ENCODE assay signal across 25 cellular contexts in the genomic region with DNA sequence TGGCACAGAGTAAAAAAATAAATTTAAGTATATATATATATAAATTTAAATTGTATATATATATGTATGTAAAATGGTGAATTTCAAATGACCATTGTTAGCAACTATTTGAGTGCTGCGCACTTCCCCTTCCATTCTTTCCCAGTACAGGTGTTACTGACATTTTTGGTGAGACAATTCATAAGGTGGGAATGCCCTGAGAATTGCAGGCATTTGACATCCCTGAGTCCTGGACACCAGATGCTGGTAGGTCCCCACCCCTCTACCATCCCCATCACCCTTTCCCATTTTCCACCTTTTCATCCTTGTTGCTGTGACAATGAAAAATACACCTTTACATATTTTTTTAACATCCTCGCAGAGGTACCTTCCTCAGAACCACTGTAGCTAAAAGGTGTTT.
"Had no signal": no experiment of that assay in that cellular context is flagged by ENCODE, and none has a peak within 500 bp of the region (broad histone marks: within the 10 kb centered on the region; RNA-seq: fewer than 3 reads in every experiment).

No MANE protein-coding gene starts in this region.

- H3K27ac ChIP-seq: colonic mucosa, coronary artery, dorsolateral prefrontal cortex, epithelial cell of prostate, esophagus muscularis mucosa, esophagus squamous epithelium, foreskin keratinocyte, gastrocnemius medialis, gastroesophageal sphincter, heart left ventricle had no signal

- DNase-seq: colonic mucosa; cortex of kidney; dermis blood vessel endothelial cell; dorsolateral prefrontal cortex; effector CD4-positive, alpha-beta T cell; effector CD8-positive, alpha-beta T cell; effector memory CD4-positive, alpha-beta T cell; effector memory CD8-positive, alpha-beta T cell; endodermal cell; erythroblast; esophagus squamous epithelium; foreskin fibroblast; foreskin keratinocyte; foreskin melanocyte; gastrocnemius medialis; glutamatergic neuron; head of caudate nucleus; heart left ventricle; heart right ventricle had no signal

- H3K4me1 ChIP-seq: colonic mucosa, foreskin keratinocyte had no signal

- H3K4me3 ChIP-seq: colonic mucosa, coronary artery, dorsolateral prefrontal cortex, esophagus muscularis mucosa, esophagus squamous epithelium, gastrocnemius medialis, gastroesophageal sphincter, heart left ventricle, heart right ventricle had no signal

- H3K36me3 ChIP-seq: colonic mucosa, esophagus muscularis mucosa, esophagus squamous epithelium, gastrocnemius medialis, gastroesophageal sphincter, heart left ventricle, heart right ventricle had no signal

- H3K9me3 ChIP-seq: colonic mucosa, esophagus muscularis mucosa, esophagus squamous epithelium, gastrocnemius medialis, gastroesophageal sphincter, heart left ventricle had no signal

- H3K27me3 Mint-ChIP-seq: dendritic cell treated with granulocyte-macrophage colony-stimulating factor and Interleukin-4, amounts not matched to agents 40 ng/mL and 50 ng/mL, for 4 days had no signal

- H3K27me3 ChIP-seq: colonic mucosa, esophagus muscularis mucosa, gastrocnemius medialis, gastroesophageal sphincter, heart left ventricle, heart right ventricle had no signal

- ATAC-seq: effector memory CD8-positive, alpha-beta T cell; esophagus mucosa; foreskin keratinocyte; gastrocnemius medialis; gastroesophageal sphincter; heart left ventricle; heart right ventricle had no signal

- H3K9me3 Mint-ChIP-seq: dendritic cell treated with granulocyte-macrophage colony-stimulating factor and Interleukin-4, amounts not matched to agents 40 ng/mL and 50 ng/mL, for 4 days; effector memory CD8-positive, alpha-beta T cell had no signal

- H3K4me3 Mint-ChIP-seq: dendritic cell treated with granulocyte-macrophage colony-stimulating factor and Interleukin-4, amounts not matched to agents 40 ng/mL and 50 ng/mL, for 4 days; effector memory CD8-positive, alpha-beta T cell; endodermal cell had no signal

- H3K27ac Mint-ChIP-seq: dendritic cell treated with granulocyte-macrophage colony-stimulating factor and Interleukin-4, amounts not matched to agents 40 ng/mL and 50 ng/mL, for 4 days; effector memory CD8-positive, alpha-beta T cell; endodermal cell had no signal
